ENCODE assay signal across 30 cellular contexts in genomic region chr3:175129126-175129525, GRCh38.
DNase-seq lines count a peak whose midpoint lies in the region; ATAC-seq and TF ChIP-seq lines count a peak whose summit lies in the region.
"Had no signal": no experiment of that assay in that cellular context is flagged by ENCODE, and none has a peak within 500 bp of the region (broad histone marks: within the 10 kb centered on the region; RNA-seq: fewer than 3 reads in every experiment).

No MANE protein-coding gene starts in this region.

- no peak overlapping the region for H3K23ac ChIP-seq in mesenchymal stem cell (ENCODE audit: low read length in 2 of 2)

- H3K4me2 ChIP-seq in mesenchymal stem cell (ENCODE audit: low read length, poor library complexity, severe bottlenecking) = no peak overlapping the region
- H3K4me2 ChIP-seq: neural progenitor cell, smooth muscle cell had no signal

- H3K14ac ChIP-seq in mesenchymal stem cell (ENCODE audit: low read length in 2 of 2) = no peak overlapping the region

- no peak for ATAC-seq in gastroesophageal sphincter
- ATAC-seq: activated naive CD4-positive, alpha-beta T cell treated with anti-CD3 and anti-CD28 coated beads, Interleukin-2, amount 50 U/mL, for 72 hours; effector memory CD8-positive, alpha-beta T cell; esophagus mucosa; left lung; right cardiac atrium had no signal

- no peak overlapping the region for H3K9ac ChIP-seq in mesenchymal stem cell (ENCODE audit: low read length)
- H3K9ac ChIP-seq: neural progenitor cell had no signal

- WGBS in mesenchymal stem cell = 0% methylated on average over 1 of the region's 2 CpGs
- 77 to 100% methylated on average over 1 to 2 of the region's 2 CpGs for WGBS in gastroesophageal sphincter (ENCODE audit: low coverage in 1 of 2), 2 donors

- H3K9me3 ChIP-seq in mesenchymal stem cell (ENCODE audit: control insufficient read depth, low read length) = peaks cover 14% of the 10 kb centered on the region
- peaks cover 0 to 4% (median 0%) of the 10 kb centered on the region in 3 donors for H3K9me3 ChIP-seq in gastroesophageal sphincter

- no peak overlapping the region for H3K4me3 ChIP-seq in epithelial cell of esophagus (ENCODE audit: low read length)
- no peak overlapping the region for H3K4me3 ChIP-seq in mesenchymal stem cell (ENCODE audit: insufficient read depth in 1 of 2, low read depth in 1 of 2, low read length in 2 of 2)
- no peak overlapping the region for H3K4me3 ChIP-seq in gastroesophageal sphincter
- H3K4me3 ChIP-seq: left lung, neural progenitor cell, smooth muscle cell had no signal

- no peak overlapping the region for H2BK120ac ChIP-seq in mesenchymal stem cell (ENCODE audit: low read depth, low read length)

- H2AFZ ChIP-seq in mesenchymal stem cell (ENCODE audit: low read depth, low read length) = no peak overlapping the region
- H2AFZ ChIP-seq: neural progenitor cell had no signal

- no peak overlapping the region for H3K18ac ChIP-seq in mesenchymal stem cell (ENCODE audit: low read depth in 1 of 2, low read length in 2 of 2)

- H2BK12ac ChIP-seq in mesenchymal stem cell (ENCODE audit: low read length in 2 of 2) = no peak overlapping the region

- no peak overlapping the region for H2BK5ac ChIP-seq in mesenchymal stem cell (ENCODE audit: low read depth, low read length, poor library complexity, severe bottlenecking)

- H3K4ac ChIP-seq in mesenchymal stem cell (ENCODE audit: low read depth in 1 of 2, low read length in 2 of 2) = no peak overlapping the region

- TF ChIP-seq CTCF in epithelial cell of esophagus (IDR thresholded peaks at IDR 0.05; ENCODE audit: insufficient read depth, low read depth, low read length, missing control alignments) (no peak), gastroesophageal sphincter (IDR thresholded peaks at IDR 0.05) (no peak)

- no peak for TF ChIP-seq POLR2A in gastroesophageal sphincter (IDR thresholded peaks at IDR 0.05)

- H3K27me3 ChIP-seq in mesenchymal stem cell (ENCODE audit: control insufficient read depth in 1 of 2, insufficient read depth in 1 of 2, low read length in 2 of 2) (no peaks in the 10 kb centered on the region), gastroesophageal sphincter (no peaks in the 10 kb centered on the region)
- H3K27me3 ChIP-seq: left lung, neural progenitor cell had no signal

- DNase-seq in EL = peak; percentile 14
- peak; percentile 24 for DNase-seq in LHCN-M2 (ENCODE audit: low read depth)
- peak; percentile 10 for DNase-seq in epithelial cell of esophagus (ENCODE audit: low read depth)
- DNase-seq in mesenchymal stem cell = peak; percentile 26
- DNase-seq in cerebellar nuclear complex (lab: John Stamatoyannopoulos, UW) = no peak
- DNase-seq in NCI-H1417 treated with DMSO at 0.1 percent for 48 hours (lab: John Stamatoyannopoulos, UW) = no peak
- DNase-seq: activated CD4-positive, alpha-beta T cell treated with anti-CD3 and anti-CD28 coated beads for 48 hours; activated effector memory CD4-positive, alpha-beta T cell treated with Interleukin-2 at 50 U/mL for 16 hours; anterior cingulate cortex; Calu3; caudate nucleus; CD4-positive, CD25-positive, alpha-beta regulatory T cell; DMS79 treated with DMSO at 0.1 percent for 48 hours; effector memory CD8-positive, alpha-beta T cell; hypothalamus; Kasumi-1; left lung; MV-4-11; NCI-H146; NCI-H345; posterior cingulate gyrus; right cardiac atrium; stimulated activated naive CD4-positive, alpha-beta T cell; T-helper 9 cell; WERI-Rb-1 had no signal

- H2AK5ac ChIP-seq in mesenchymal stem cell (ENCODE audit: low read length, severe bottlenecking) = no peak overlapping the region

- H4K8ac ChIP-seq in mesenchymal stem cell (ENCODE audit: low read length) = no peak overlapping the region

- no peak for TF ChIP-seq EP300 in gastroesophageal sphincter (IDR thresholded peaks at IDR 0.05)

- no peak overlapping the region for H2BK15ac ChIP-seq in mesenchymal stem cell (ENCODE audit: low read depth, poor library complexity, severe bottlenecking)

- H3K4me1 ChIP-seq in mesenchymal stem cell (ENCODE audit: control insufficient read depth, insufficient read depth, low read depth, low read length) (no peaks in the 10 kb centered on the region), gastroesophageal sphincter (no peaks in the 10 kb centered on the region)
- H3K4me1 ChIP-seq: left lung, neural progenitor cell had no signal

- no peaks in the 10 kb centered on the region for H3K79me1 ChIP-seq in mesenchymal stem cell (replicated peaks; ENCODE audit: low read length, poor library complexity, severe bottlenecking)

- H3K27ac ChIP-seq in mesenchymal stem cell (ENCODE audit: low read length, poor library complexity, severe bottlenecking) (no peak overlapping the region), gastroesophageal sphincter (no peak overlapping the region)
- H3K27ac ChIP-seq: left lung, neural progenitor cell, WERI-Rb-1 had no signal

- no peak overlapping the region for H4K91ac ChIP-seq in mesenchymal stem cell (ENCODE audit: low read length)

- no peaks in the 10 kb centered on the region for H3K36me3 ChIP-seq in mesenchymal stem cell (ENCODE audit: control insufficient read depth in 1 of 2, insufficient read depth in 2 of 2, low read depth in 1 of 2, low read length in 2 of 2)
- no peaks in the 10 kb centered on the region for H3K36me3 ChIP-seq in gastroesophageal sphincter
- H3K36me3 ChIP-seq: left lung, neural progenitor cell, WERI-Rb-1 had no signal

Comparison
In these comparisons a context has a peak if more than half of its experiments do, and no peak if none do; other contexts are left out.
1. DNase-seq: peak in EL (single experiment), LHCN-M2 (single experiment), epithelial cell of esophagus (single experiment) and mesenchymal stem cell (single experiment); none in cerebellar nuclear complex (0 of 2) and NCI-H1417 treated with DMSO at 0.1 percent for 48 hours (single experiment).